In the genomic region with DNA sequence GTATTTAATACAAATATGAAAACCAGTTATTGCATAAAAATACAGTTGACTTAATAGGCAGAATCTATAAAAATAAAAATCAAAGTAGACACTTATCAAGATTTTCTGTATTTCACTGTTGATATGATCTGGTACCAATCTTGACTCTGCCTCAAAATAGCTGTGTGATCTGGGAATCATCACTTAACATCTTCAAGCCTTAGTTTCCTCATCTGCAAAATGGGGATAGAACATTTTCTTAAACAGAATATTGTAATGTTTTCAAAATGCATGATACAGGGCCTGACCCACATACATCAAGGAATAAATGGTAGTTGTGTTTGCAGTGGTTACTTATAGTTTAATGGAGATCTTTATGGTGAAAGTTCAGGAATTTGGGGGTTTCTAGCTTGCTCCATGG, we compare ENCODE assay signal across 4 cellular contexts. TPM values are rescaled to one million over a fixed set of nuclear protein-coding genes. Genes with fewer than 3 reads are reported as not detected.
"Had no signal": no experiment of that assay in that cellular context is flagged by ENCODE, and none has a peak within 500 bp of the region (broad histone marks: within the 10 kb centered on the region; RNA-seq: fewer than 3 reads in every experiment).

No MANE protein-coding gene starts in this region.

RNA-seq across cellular contexts. Expression of a gene that starts 18.9 kb away (rescaled TPM):
- total RNA-seq: HT-29, HT1080, IMR-90 had no signal
- polyA plus RNA-seq: IgD-negative memory B cell, IMR-90 had no signal

RNA-seq across cellular contexts. Expression of a gene that starts 21.4 kb away (rescaled TPM):
- total RNA-seq: HT-29, HT1080 had no signal
- polyA plus RNA-seq: IgD-negative memory B cell had no signal

RNA-seq across cellular contexts. Expression of a gene that starts 58.4 kb away (rescaled TPM):
- total RNA-seq: HT-29, HT1080, IMR-90 had no signal
- polyA plus RNA-seq: IgD-negative memory B cell, IMR-90 had no signal
